In the genomic region with DNA sequence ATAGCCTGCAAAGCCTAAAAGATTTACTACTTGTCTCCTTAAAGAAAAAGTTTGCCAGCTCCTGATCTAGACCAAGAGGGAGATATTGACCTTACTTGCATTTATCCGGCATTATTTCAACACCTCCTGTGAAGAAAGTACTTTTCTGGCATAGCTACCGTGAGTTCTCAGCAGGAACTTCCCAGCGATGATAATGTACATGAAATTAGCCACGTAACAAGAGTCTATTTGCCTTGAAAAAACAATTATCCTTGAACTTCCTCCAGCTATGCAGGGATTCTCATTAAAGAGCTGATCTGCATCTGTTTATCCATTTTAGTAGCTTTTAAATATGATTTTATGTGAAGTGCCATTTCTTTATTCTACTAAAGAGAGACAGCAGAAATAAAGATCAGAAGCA, we compare ENCODE assay signal across 18 cellular contexts. TPM values are rescaled to one million over a fixed set of nuclear protein-coding genes. Genes with fewer than 3 reads are reported as not detected.
DNase-seq lines count a peak whose midpoint lies in the region; ATAC-seq, FAIRE-seq and TF ChIP-seq lines count a peak whose summit lies in the region.
"Had no signal": no experiment of that assay in that cellular context is flagged by ENCODE, and none has a peak within 500 bp of the region (broad histone marks: within the 10 kb centered on the region; RNA-seq: fewer than 3 reads in every experiment).

No MANE protein-coding gene starts in this region.

- no peaks in the 10 kb centered on the region for H3K79me2 ChIP-seq in astrocyte (ENCODE audit: insufficient read depth, low read length)

- no peak overlapping the region for H3K4me3 Mint-ChIP-seq in astrocyte (ENCODE audit: unreplicated experiment)
- no peak overlapping the region for H3K4me3 Mint-ChIP-seq in CD8-positive, alpha-beta T cell
- H3K4me3 Mint-ChIP-seq: CD14-positive monocyte, T-helper 17 cell had no signal

- peaks cover 3% of the 10 kb centered on the region for H3K27me3 Mint-ChIP-seq in astrocyte (ENCODE audit: low read depth, unreplicated experiment)
- H3K27me3 Mint-ChIP-seq in CD8-positive, alpha-beta T cell (ENCODE audit: low read depth) = no peaks in the 10 kb centered on the region
- H3K27me3 Mint-ChIP-seq: T-helper 17 cell had no signal

- BruUV-seq in A673 (replicated peaks; lab: Mats Ljungman, UMichigan) = no TSS peak

- H3K27ac ChIP-seq in A673 (ENCODE audit: low read depth, low read length, poor library complexity, severe bottlenecking) = no peak overlapping the region
- H3K27ac ChIP-seq in astrocyte (ENCODE audit: low read depth, low read length) = no peak overlapping the region
- H3K27ac ChIP-seq in WERI-Rb-1 = no peak overlapping the region
- H3K27ac ChIP-seq in aorta (ENCODE audit: low read depth in 1 of 2, low read length in 2 of 2) = no peak overlapping the region
- H3K27ac ChIP-seq in CD8-positive, alpha-beta T cell (ENCODE audit: low read depth, low read length) = no peak overlapping the region
- H3K27ac ChIP-seq: Peyer's patch had no signal

- H3K9me3 Mint-ChIP-seq in astrocyte (ENCODE audit: unreplicated experiment) = no peaks in the 10 kb centered on the region
- no peaks in the 10 kb centered on the region for H3K9me3 Mint-ChIP-seq in CD8-positive, alpha-beta T cell
- H3K9me3 Mint-ChIP-seq: CD14-positive monocyte had no signal

- 52 to 61% methylated on average over 4 of the region's 4 CpGs for WGBS in aorta, 2 donors

- DNase-seq in A673 (ENCODE audit: low spot score) = peak; percentile 93
- DNase-seq in LNCaP clone FGC (ENCODE audit: low read depth) = peak; percentile 75
- peak; percentile 54 for DNase-seq in NCI-H748 (lab: John Stamatoyannopoulos, UW; ENCODE audit: unreplicated experiment)
- DNase-seq in astrocyte (ENCODE audit: low read depth) = no peak
- DNase-seq in WERI-Rb-1 = no peak
- no peak for DNase-seq in aorta
- no peak for DNase-seq in CD8-positive, alpha-beta T cell
- DNase-seq: Caco-2, Karpas-422, MM.1S, NCI-H1092 treated with DMSO at 0.1 percent for 48 hours, NCI-H187 treated with DMSO at 0.1 percent for 48 hours, Peyer's patch, Right ventricle myocardium superior, T-helper 17 cell had no signal

- CTCF ChIA-PET in A673 (lab: Charles Lee) = interaction anchor here (0.5 to 1.1 kb wide), 2 partner anchors 15 to 46 kb away, joined by 3 read pairs; no protein-coding TSS in a partner anchor
- CTCF ChIA-PET in CD8-positive, alpha-beta T cell (lab: Charles Lee) = interaction anchor here (0.8 to 1.2 kb wide), 4 partner anchors 9 to 968 kb away, joined by 3 to 5 read pairs (median 4); no protein-coding TSS in a partner anchor

- H2AFZ ChIP-seq in astrocyte (ENCODE audit: low read depth, low read length) = no peak overlapping the region

- POLR2A ChIA-PET in A673 (lab: Charles Lee; ENCODE audit: low non-redundant PET) = no interaction called here
- POLR2A ChIA-PET in CD8-positive, alpha-beta T cell (lab: Charles Lee) = no interaction called here

- H3K4me2 ChIP-seq in astrocyte (ENCODE audit: low read length) = peak overlapping the region; percentile 23

- H3K4me1 Mint-ChIP-seq in astrocyte (ENCODE audit: low read depth, unreplicated experiment) = peaks cover 15% of the 10 kb centered on the region
- H3K4me1 Mint-ChIP-seq in CD8-positive, alpha-beta T cell (ENCODE audit: low read depth) = no peaks in the 10 kb centered on the region
- H3K4me1 Mint-ChIP-seq: CD14-positive monocyte, T-helper 17 cell had no signal

- H3K27ac Mint-ChIP-seq in astrocyte (ENCODE audit: unreplicated experiment) = no peak overlapping the region
- H3K27ac Mint-ChIP-seq in CD8-positive, alpha-beta T cell = no peak overlapping the region
- H3K27ac Mint-ChIP-seq: CD14-positive monocyte, T-helper 17 cell had no signal

- no peak overlapping the region for H3K9ac ChIP-seq in astrocyte (ENCODE audit: low read length)

- intact Hi-C loops in A673 (cut with micrococcal nuclease; ENCODE audit: unreplicated experiment) (no loop called here), aorta (cut with DNase I) (no loop called here)
- intact Hi-C loops in CD8-positive, alpha-beta T cell (cut with DNase I, micrococcal nuclease) = no loop called here

- H3K27me3 ChIP-seq in A673 (replicated peaks; ENCODE audit: insufficient read depth, low read depth, low read length, poor library complexity) (peaks cover 59% of the 10 kb centered on the region), astrocyte (ENCODE audit: insufficient read depth, low read length) (no peaks in the 10 kb centered on the region), WERI-Rb-1 (ENCODE audit: insufficient read depth, low read depth, severe bottlenecking) (no peaks in the 10 kb centered on the region), aorta (ENCODE audit: control insufficient read depth in 1 of 2, insufficient read depth in 2 of 2, low read length in 1 of 2) (no peaks in the 10 kb centered on the region)
- H3K27me3 ChIP-seq in CD8-positive, alpha-beta T cell (ENCODE audit: insufficient read depth, low read length) = no peaks in the 10 kb centered on the region
- H3K27me3 ChIP-seq: Peyer's patch had no signal

- no peaks in the 10 kb centered on the region for H3K36me3 Mint-ChIP-seq in astrocyte (ENCODE audit: low read depth, unreplicated experiment)
- H3K36me3 Mint-ChIP-seq in CD8-positive, alpha-beta T cell = peaks cover 52% of the 10 kb centered on the region
- H3K36me3 Mint-ChIP-seq: CD14-positive monocyte had no signal

- no peaks in the 10 kb centered on the region for H3K36me3 ChIP-seq in A673 (ENCODE audit: insufficient read depth, low read length, poor library complexity, severe bottlenecking)
- no peaks in the 10 kb centered on the region for H3K36me3 ChIP-seq in astrocyte (ENCODE audit: insufficient read depth, low read length)
- H3K36me3 ChIP-seq in WERI-Rb-1 = peaks cover 11% of the 10 kb centered on the region
- H3K36me3 ChIP-seq in aorta (ENCODE audit: control insufficient read depth in 1 of 2, insufficient read depth in 2 of 2, low read length in 1 of 2) = peaks cover 0 to 6% of the 10 kb centered on the region in 2 donors
- peaks cover 11% of the 10 kb centered on the region for H3K36me3 ChIP-seq in CD8-positive, alpha-beta T cell (ENCODE audit: insufficient read depth, low read length)

- no peak for FAIRE-seq in astrocyte (lab: Jason Lieb, UNC)
- FAIRE-seq: GM19239, H54 had no signal

- TF ChIP-seq CTCF in A673 (conservative IDR thresholded peaks at IDR 0.05; ENCODE audit: low read depth, low read length) (no peak), LNCaP clone FGC (IDR thresholded peaks at IDR 0.05; ENCODE audit: control insufficient read depth, extremely low read depth, insufficient read depth) (no peak), astrocyte (IDR thresholded peaks at IDR 0.05; ENCODE audit: insufficient read depth, low read depth, low read length) (no peak), WERI-Rb-1 (IDR thresholded peaks at IDR 0.05; ENCODE audit: low read depth, low read length) (no peak)
- no peak for TF ChIP-seq CTCF in CD8-positive, alpha-beta T cell (IDR thresholded peaks at IDR 0.05)

- ATAC-seq in aorta (ENCODE audit: low FRiP score) = no peak
- no peak for ATAC-seq in CD8-positive, alpha-beta T cell
- ATAC-seq: T-helper 17 cell had no signal

- H3K4me1 ChIP-seq in A673 (ENCODE audit: insufficient read depth, low read length, poor library complexity, severe bottlenecking) (peaks cover 19% of the 10 kb centered on the region), astrocyte (ENCODE audit: insufficient read depth, low read length) (peaks cover 14% of the 10 kb centered on the region), aorta (ENCODE audit: control insufficient read depth in 1 of 2, insufficient read depth in 2 of 2, low read length in 2 of 2) (no peaks in the 10 kb centered on the region)
- H3K4me1 ChIP-seq in CD8-positive, alpha-beta T cell (ENCODE audit: insufficient read depth, low read length) = no peaks in the 10 kb centered on the region
- H3K4me1 ChIP-seq: Caco-2, Peyer's patch had no signal

- H3K9me3 ChIP-seq in A673 (ENCODE audit: low read depth, low read length, poor library complexity, severe bottlenecking) (no peaks in the 10 kb centered on the region), astrocyte (ENCODE audit: insufficient read depth, low read depth, low read length) (no peaks in the 10 kb centered on the region), WERI-Rb-1 (ENCODE audit: severe bottlenecking) (no peaks in the 10 kb centered on the region), aorta (ENCODE audit: control insufficient read depth, low read length) (no peaks in the 10 kb centered on the region)
- no peaks in the 10 kb centered on the region for H3K9me3 ChIP-seq in CD8-positive, alpha-beta T cell (ENCODE audit: low read length)
- H3K9me3 ChIP-seq: Caco-2, Peyer's patch had no signal

- H3K4me3 ChIP-seq in A673 (ENCODE audit: low read depth, low read length, poor library complexity, severe bottlenecking) (no peak overlapping the region), LNCaP clone FGC (ENCODE audit: low read depth, low read length) (no peak overlapping the region), astrocyte (ENCODE audit: insufficient read depth, low read depth, low read length) (no peak overlapping the region), WERI-Rb-1 (ENCODE audit: low read depth, low read length) (no peak overlapping the region), aorta (ENCODE audit: low read length in 2 of 2) (no peak overlapping the region)
- H3K4me3 ChIP-seq in CD8-positive, alpha-beta T cell (ENCODE audit: low read depth, low read length) = no peak overlapping the region
- H3K4me3 ChIP-seq: Peyer's patch had no signal

- H4K20me1 ChIP-seq in astrocyte (ENCODE audit: insufficient read depth, low read length) = no peaks in the 10 kb centered on the region

RNA-seq across cellular contexts. Expression of a gene that starts 41.7 kb away (rescaled TPM):
- total RNA-seq in A673 (2021) (4.1 and 7.3 TPM in 2 replicates), astrocyte (3.7 and 5.0 TPM in 2 replicates), aorta (1 to 10 TPM; 5.1 to 8.2 TPM)
- polyA plus RNA-seq in aorta = 1 to 10 TPM; 2.1 to 4.9 TPM
- total RNA-seq in CD8-positive, alpha-beta T cell = 1 to 10 TPM; 4.0 to 4.7 TPM

RNA-seq across cellular contexts. Expression of a gene that starts 47.1 kb away (rescaled TPM):
- total RNA-seq in A673 (2021) = 0.63 and 1.1 TPM in 2 replicates
- total RNA-seq in astrocyte = 0.60 and 0.75 TPM in 2 replicates
- 1 to 10 TPM; 7.3 to 8.2 TPM for total RNA-seq in aorta
- polyA plus RNA-seq in aorta = 1 to 10 TPM in 1 of 2 donors, under 1 TPM in 1; 0.50 to 4.5 TPM
- total RNA-seq in CD8-positive, alpha-beta T cell = under 1 TPM; 0.19 to 0.73 TPM
- polyA plus RNA-seq: CD14-positive monocyte had no signal

Comparison
In these comparisons a context has a peak if more than half of its experiments do, and no peak if none do; other contexts are left out.
1. DNase-seq: peak in A673 (single experiment), LNCaP clone FGC (single experiment) and NCI-H748 (single experiment); none in astrocyte (single experiment), WERI-Rb-1 (single experiment), aorta (0 of 2) and CD8-positive, alpha-beta T cell (0 of 7).